ENCODE assay signal across 1 cellular context in the genomic region with DNA sequence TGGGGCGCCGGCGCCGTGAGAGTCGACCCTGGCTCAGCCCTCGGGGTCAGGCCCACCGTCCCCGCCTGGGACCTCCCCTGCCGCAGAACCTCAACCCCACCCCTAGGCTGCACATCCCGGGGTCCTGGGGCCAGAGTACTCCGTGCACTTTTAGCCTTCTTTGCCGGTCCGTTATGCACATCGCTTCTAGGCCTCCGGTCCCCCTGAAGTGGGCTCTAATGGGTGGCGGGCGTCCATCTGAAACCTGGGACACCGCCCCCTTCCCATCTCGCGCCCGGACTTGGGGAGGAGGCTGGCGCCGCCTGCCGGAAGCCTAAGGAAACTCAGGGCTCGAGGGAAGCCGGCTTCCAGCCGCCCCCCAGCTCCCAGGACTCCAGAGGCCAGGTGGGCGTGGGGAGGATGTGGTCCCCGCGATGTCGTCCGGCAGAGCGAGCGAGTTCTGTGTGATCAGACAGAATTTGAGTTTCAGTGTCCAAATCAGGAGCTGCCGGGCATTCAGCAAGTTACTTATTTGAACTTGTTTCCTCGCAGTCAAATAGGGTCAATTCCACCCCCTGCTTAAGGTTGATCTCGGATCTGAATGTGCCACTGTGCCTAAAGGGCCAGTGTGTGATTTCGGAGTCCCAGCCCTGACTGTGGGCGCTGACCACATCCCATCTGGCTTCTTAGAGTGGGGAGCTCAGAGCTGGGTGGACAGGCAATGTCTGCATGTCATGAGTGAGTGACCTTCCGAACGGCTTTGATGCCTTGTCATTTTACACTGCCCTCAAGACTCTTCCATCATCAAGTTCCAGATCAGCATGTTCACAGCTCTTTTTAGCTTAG.
TF ChIP-seq lines count a peak whose summit lies in the region.

No MANE protein-coding gene starts in this region.

TF ChIP-seq in HepG2, 621 proteins besides CTCF, POLR2A, EP300 and RAD21 (continued from another document and continues in another):
- TF ChIP-seq, protein P1, sequence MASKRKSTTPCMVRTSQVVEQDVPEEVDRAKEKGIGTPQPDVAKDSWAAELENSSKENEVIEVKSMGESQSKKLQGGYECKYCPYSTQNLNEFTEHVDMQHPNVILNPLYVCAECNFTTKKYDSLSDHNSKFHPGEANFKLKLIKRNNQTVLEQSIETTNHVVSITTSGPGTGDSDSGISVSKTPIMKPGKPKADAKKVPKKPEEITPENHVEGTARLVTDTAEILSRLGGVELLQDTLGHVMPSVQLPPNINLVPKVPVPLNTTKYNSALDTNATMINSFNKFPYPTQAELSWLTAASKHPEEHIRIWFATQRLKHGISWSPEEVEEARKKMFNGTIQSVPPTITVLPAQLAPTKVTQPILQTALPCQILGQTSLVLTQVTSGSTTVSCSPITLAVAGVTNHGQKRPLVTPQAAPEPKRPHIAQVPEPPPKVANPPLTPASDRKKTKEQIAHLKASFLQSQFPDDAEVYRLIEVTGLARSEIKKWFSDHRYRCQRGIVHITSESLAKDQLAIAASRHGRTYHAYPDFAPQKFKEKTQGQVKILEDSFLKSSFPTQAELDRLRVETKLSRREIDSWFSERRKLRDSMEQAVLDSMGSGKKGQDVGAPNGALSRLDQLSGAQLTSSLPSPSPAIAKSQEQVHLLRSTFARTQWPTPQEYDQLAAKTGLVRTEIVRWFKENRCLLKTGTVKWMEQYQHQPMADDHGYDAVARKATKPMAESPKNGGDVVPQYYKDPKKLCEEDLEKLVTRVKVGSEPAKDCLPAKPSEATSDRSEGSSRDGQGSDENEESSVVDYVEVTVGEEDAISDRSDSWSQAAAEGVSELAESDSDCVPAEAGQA (IDR thresholded peaks at IDR 0.05; ENCODE audit: low read depth), result no peak
- TF ChIP-seq, protein P1 (CRISPR knock-in tag; IDR thresholded peaks at IDR 0.05; ENCODE audit: borderline replicate concordance), result no peak
- TF ChIP-seq SPEN (CRISPR knock-in tag; IDR thresholded peaks at IDR 0.05; ENCODE audit: low read depth) (peak; percentile 55; the same call in 1 of the 2 replicates), SP140L (CRISPR knock-in tag; IDR thresholded peaks at IDR 0.05; ENCODE audit: borderline replicate concordance) (no peak), ZNF598 (CRISPR knock-in tag; IDR thresholded peaks at IDR 0.05; ENCODE audit: borderline replicate concordance) (peak; percentile 53; the same call in 1 of the 2 replicates), ZNF282 (IDR thresholded peaks at IDR 0.05; ENCODE audit: partially characterized antibody) (no peak), ARNT2 (CRISPR knock-in tag; IDR thresholded peaks at IDR 0.05; ENCODE audit: low read depth) (no peak), NFATC3 (CRISPR knock-in tag; IDR thresholded peaks at IDR 0.05) (no peak), ZNF713 (CRISPR knock-in tag; IDR thresholded peaks at IDR 0.05) (0 out of 2 replicates have a peak, but pooled peaks have one; percentile 30), GZF1 (CRISPR knock-in tag; IDR thresholded peaks at IDR 0.05) (no peak), MZF1 (CRISPR knock-in tag; IDR thresholded peaks at IDR 0.05; ENCODE audit: borderline replicate concordance) (no peak), ATM (IDR thresholded peaks at IDR 0.05; ENCODE audit: borderline replicate concordance) (no peak), CC2D1A (CRISPR knock-in tag; IDR thresholded peaks at IDR 0.05) (peak; percentile 84; the same call in 1 of the 2 replicates), CHCHD3 (CRISPR knock-in tag; IDR thresholded peaks at IDR 0.05) (0 out of 2 replicates have a peak, but pooled peaks have one; percentile 53), ZNF552 (CRISPR knock-in tag; IDR thresholded peaks at IDR 0.05; ENCODE audit: borderline replicate concordance) (0 out of 2 replicates have a peak, but pooled peaks have one; percentile 25), ZFX (CRISPR knock-in tag; IDR thresholded peaks at IDR 0.05; ENCODE audit: low read depth) (no peak; the same call in 1 of the 2 replicates), MYC (CRISPR knock-in tag; IDR thresholded peaks at IDR 0.05; ENCODE audit: borderline replicate concordance) (0 out of 2 replicates have a peak, but pooled peaks have one; percentile 8), ZBTB38 (CRISPR knock-in tag; IDR thresholded peaks at IDR 0.05) (no peak), KLF12 (CRISPR knock-in tag; IDR thresholded peaks at IDR 0.05; ENCODE audit: borderline replicate concordance) (0 out of 2 replicates have a peak, but pooled peaks have one; percentile 73), SMAD9 (CRISPR knock-in tag; IDR thresholded peaks at IDR 0.05) (no peak), ZNF879 (CRISPR knock-in tag; IDR thresholded peaks at IDR 0.05) (no peak), ZNF44 (CRISPR knock-in tag; IDR thresholded peaks at IDR 0.05) (no peak), IKZF4 (CRISPR knock-in tag; IDR thresholded peaks at IDR 0.05; ENCODE audit: borderline replicate concordance, low read depth, not compliant biosample characterization) (no peak), ZNF12 (CRISPR knock-in tag; IDR thresholded peaks at IDR 0.05) (no peak), ATF1 (CRISPR knock-in tag; IDR thresholded peaks at IDR 0.05) (no peak), SP2 (CRISPR knock-in tag; IDR thresholded peaks at IDR 0.05) (peak; percentile 42; the same call in 1 of the 2 replicates), ZNF747 (CRISPR knock-in tag; IDR thresholded peaks at IDR 0.05; ENCODE audit: borderline replicate concordance) (no peak; the same call in 1 of the 2 replicates), NCOA5 (CRISPR knock-in tag; IDR thresholded peaks at IDR 0.05) (no peak), U2AF1 (optimal IDR thresholded peaks at IDR 0.05; ENCODE audit: low read depth, low read length) (peak; percentile 75), ZNF678 (CRISPR knock-in tag; IDR thresholded peaks at IDR 0.05) (no peak), TBL1XR1 (IDR thresholded peaks at IDR 0.05; ENCODE audit: borderline replicate concordance, low read length, partially characterized antibody) (no peak), CCAR2 (optimal IDR thresholded peaks at IDR 0.05; ENCODE audit: low read depth, low read length) (no peak), TBX2 (CRISPR knock-in tag; IDR thresholded peaks at IDR 0.05; ENCODE audit: borderline replicate concordance) (peak; percentile 32; the same call in 1 of the 2 replicates), ZNF572 (CRISPR knock-in tag; IDR thresholded peaks at IDR 0.05) (peak; percentile 97), KDM5B (CRISPR knock-in tag; IDR thresholded peaks at IDR 0.05; ENCODE audit: borderline replicate concordance) (peak; percentile 68; the same call in 1 of the 2 replicates), NR1H2 (CRISPR knock-in tag; IDR thresholded peaks at IDR 0.05; ENCODE audit: borderline replicate concordance, low read depth) (no peak), TAF1 (CRISPR knock-in tag; IDR thresholded peaks at IDR 0.05) (peak; percentile 10; the same call in 1 of the 2 replicates), ZNF792 (CRISPR knock-in tag; IDR thresholded peaks at IDR 0.05) (no peak)
- TF ChIP-seq, protein P2, sequence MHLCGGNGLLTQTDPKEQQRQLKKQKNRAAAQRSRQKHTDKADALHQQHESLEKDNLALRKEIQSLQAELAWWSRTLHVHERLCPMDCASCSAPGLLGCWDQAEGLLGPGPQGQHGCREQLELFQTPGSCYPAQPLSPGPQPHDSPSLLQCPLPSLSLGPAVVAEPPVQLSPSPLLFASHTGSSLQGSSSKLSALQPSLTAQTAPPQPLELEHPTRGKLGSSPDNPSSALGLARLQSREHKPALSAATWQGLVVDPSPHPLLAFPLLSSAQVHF (CRISPR knock-in tag; IDR thresholded peaks at IDR 0.05), result no peak
- TF ChIP-seq, protein P3, sequence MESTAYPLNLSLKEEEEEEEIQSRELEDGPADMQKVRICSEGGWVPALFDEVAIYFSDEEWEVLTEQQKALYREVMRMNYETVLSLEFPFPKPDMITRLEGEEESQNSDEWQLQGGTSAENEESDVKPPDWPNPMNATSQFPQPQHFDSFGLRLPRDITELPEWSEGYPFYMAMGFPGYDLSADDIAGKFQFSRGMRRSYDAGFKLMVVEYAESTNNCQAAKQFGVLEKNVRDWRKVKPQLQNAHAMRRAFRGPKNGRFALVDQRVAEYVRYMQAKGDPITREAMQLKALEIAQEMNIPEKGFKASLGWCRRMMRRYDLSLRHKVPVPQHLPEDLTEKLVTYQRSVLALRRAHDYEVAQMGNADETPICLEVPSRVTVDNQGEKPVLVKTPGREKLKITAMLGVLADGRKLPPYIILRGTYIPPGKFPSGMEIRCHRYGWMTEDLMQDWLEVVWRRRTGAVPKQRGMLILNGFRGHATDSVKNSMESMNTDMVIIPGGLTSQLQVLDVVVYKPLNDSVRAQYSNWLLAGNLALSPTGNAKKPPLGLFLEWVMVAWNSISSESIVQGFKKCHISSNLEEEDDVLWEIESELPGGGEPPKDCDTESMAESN (CRISPR knock-in tag; conservative IDR thresholded peaks at IDR 0.05), result peak; percentile 56; the same call in 1 of the 2 replicates
- TF ChIP-seq, protein P4, sequence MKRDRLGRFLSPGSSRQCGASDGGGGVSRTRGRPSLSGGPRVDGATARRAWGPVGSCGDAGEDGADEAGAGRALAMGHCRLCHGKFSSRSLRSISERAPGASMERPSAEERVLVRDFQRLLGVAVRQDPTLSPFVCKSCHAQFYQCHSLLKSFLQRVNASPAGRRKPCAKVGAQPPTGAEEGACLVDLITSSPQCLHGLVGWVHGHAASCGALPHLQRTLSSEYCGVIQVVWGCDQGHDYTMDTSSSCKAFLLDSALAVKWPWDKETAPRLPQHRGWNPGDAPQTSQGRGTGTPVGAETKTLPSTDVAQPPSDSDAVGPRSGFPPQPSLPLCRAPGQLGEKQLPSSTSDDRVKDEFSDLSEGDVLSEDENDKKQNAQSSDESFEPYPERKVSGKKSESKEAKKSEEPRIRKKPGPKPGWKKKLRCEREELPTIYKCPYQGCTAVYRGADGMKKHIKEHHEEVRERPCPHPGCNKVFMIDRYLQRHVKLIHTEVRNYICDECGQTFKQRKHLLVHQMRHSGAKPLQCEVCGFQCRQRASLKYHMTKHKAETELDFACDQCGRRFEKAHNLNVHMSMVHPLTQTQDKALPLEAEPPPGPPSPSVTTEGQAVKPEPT (CRISPR knock-in tag; IDR thresholded peaks at IDR 0.05; ENCODE audit: low read depth), result no peak
- TF ChIP-seq, protein P5, sequence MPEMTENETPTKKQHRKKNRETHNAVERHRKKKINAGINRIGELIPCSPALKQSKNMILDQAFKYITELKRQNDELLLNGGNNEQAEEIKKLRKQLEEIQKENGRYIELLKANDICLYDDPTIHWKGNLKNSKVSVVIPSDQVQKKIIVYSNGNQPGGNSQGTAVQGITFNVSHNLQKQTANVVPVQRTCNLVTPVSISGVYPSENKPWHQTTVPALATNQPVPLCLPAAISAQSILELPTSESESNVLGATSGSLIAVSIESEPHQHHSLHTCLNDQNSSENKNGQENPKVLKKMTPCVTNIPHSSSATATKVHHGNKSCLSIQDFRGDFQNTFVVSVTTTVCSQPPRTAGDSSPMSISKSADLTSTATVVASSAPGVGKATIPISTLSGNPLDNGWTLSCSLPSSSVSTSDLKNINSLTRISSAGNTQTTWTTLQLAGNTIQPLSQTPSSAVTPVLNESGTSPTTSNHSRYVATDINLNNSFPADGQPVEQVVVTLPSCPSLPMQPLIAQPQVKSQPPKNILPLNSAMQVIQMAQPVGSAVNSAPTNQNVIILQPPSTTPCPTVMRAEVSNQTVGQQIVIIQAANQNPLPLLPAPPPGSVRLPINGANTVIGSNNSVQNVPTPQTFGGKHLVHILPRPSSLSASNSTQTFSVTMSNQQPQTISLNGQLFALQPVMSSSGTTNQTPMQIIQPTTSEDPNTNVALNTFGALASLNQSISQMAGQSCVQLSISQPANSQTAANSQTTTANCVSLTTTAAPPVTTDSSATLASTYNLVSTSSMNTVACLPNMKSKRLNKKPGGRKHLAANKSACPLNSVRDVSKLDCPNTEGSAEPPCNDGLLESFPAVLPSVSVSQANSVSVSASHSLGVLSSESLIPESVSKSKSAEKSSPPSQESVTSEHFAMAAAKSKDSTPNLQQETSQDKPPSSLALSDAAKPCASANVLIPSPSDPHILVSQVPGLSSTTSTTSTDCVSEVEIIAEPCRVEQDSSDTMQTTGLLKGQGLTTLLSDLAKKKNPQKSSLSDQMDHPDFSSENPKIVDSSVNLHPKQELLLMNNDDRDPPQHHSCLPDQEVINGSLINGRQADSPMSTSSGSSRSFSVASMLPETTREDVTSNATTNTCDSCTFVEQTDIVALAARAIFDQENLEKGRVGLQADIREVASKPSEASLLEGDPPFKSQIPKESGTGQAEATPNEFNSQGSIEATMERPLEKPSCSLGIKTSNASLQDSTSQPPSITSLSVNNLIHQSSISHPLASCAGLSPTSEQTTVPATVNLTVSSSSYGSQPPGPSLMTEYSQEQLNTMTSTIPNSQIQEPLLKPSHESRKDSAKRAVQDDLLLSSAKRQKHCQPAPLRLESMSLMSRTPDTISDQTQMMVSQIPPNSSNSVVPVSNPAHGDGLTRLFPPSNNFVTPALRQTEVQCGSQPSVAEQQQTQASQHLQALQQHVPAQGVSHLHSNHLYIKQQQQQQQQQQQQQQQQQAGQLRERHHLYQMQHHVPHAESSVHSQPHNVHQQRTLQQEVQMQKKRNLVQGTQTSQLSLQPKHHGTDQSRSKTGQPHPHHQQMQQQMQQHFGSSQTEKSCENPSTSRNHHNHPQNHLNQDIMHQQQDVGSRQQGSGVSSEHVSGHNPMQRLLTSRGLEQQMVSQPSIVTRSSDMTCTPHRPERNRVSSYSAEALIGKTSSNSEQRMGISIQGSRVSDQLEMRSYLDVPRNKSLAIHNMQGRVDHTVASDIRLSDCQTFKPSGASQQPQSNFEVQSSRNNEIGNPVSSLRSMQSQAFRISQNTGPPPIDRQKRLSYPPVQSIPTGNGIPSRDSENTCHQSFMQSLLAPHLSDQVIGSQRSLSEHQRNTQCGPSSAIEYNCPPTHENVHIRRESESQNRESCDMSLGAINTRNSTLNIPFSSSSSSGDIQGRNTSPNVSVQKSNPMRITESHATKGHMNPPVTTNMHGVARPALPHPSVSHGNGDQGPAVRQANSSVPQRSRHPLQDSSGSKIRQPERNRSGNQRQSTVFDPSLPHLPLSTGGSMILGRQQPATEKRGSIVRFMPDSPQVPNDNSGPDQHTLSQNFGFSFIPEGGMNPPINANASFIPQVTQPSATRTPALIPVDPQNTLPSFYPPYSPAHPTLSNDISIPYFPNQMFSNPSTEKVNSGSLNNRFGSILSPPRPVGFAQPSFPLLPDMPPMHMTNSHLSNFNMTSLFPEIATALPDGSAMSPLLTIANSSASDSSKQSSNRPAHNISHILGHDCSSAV (CRISPR knock-in tag; IDR thresholded peaks at IDR 0.05; ENCODE audit: borderline replicate concordance), result no peak
